Comparison of ENCODE assay signal across 14 cellular contexts in genomic region chr9:70595211-70595610, GRCh38.
"Had no signal": no experiment of that assay in that cellular context is flagged by ENCODE, and none has a peak within 500 bp of the region (broad histone marks: within the 10 kb centered on the region; RNA-seq: fewer than 3 reads in every experiment).

No MANE protein-coding gene starts in this region.

- ATAC-seq: activated CD4-positive, CD25-positive, alpha-beta regulatory T cell treated with anti-CD3 and anti-CD28 coated beads, Interleukin-2, amount 50 U/mL, for 24 hours; foreskin keratinocyte; lower lobe of right lung; naive thymus-derived CD8-positive, alpha-beta T cell; upper lobe of right lung had no signal

- DNase-seq: activated naive CD4-positive, alpha-beta T cell treated with anti-CD3 and anti-CD28 coated beads, Interleukin-2, amount 50 U/mL, for 16 hours; activated T-cell treated with anti-CD3 and anti-CD28 coated beads, Interleukin-2, amount 50 U/mL, for 1 hour; brain microvascular endothelial cell; dermis blood vessel endothelial cell; erythroblast; foreskin keratinocyte; lower lobe of right lung; naive thymus-derived CD8-positive, alpha-beta T cell; upper lobe of right lung had no signal

- H3K27me3 ChIP-seq: brain microvascular endothelial cell, foreskin keratinocyte, SJCRH30, upper lobe of right lung had no signal

- H3K27ac ChIP-seq: brain microvascular endothelial cell, foreskin keratinocyte, lower lobe of right lung, SJCRH30, upper lobe of right lung had no signal

- H3K36me3 Mint-ChIP-seq: naive thymus-derived CD8-positive, alpha-beta T cell had no signal

- H3K4me3 ChIP-seq: lower lobe of right lung, SJCRH30, upper lobe of right lung had no signal

- H3K36me3 ChIP-seq: brain microvascular endothelial cell, lower lobe of right lung, SJCRH30, upper lobe of right lung had no signal

- H3K27me3 Mint-ChIP-seq: naive thymus-derived CD8-positive, alpha-beta T cell; progenitor cell of endocrine pancreas had no signal

- H3K4me3 Mint-ChIP-seq: endodermal cell; naive thymus-derived CD8-positive, alpha-beta T cell; T-helper 2 cell treated with Interferon-gamma antibody and Interleukin-4, amounts not matched to agents 5 μg/mL and 100 μg/mL, for 36 hours had no signal

- H3K9me3 ChIP-seq: lower lobe of right lung, SJCRH30, upper lobe of right lung had no signal

- H3K9me3 Mint-ChIP-seq: endodermal cell; naive thymus-derived CD8-positive, alpha-beta T cell; T-helper 2 cell treated with Interferon-gamma antibody and Interleukin-4, amounts not matched to agents 5 μg/mL and 100 μg/mL, for 36 hours had no signal

- H3K27ac Mint-ChIP-seq: endodermal cell; naive thymus-derived CD8-positive, alpha-beta T cell; progenitor cell of endocrine pancreas; T-helper 2 cell treated with Interferon-gamma antibody and Interleukin-4, amounts not matched to agents 5 μg/mL and 100 μg/mL, for 36 hours had no signal

- H3K4me1 ChIP-seq: foreskin keratinocyte had no signal

- H3K4me1 Mint-ChIP-seq: endodermal cell; naive thymus-derived CD8-positive, alpha-beta T cell had no signal
